In genomic region chr14:104189629-104190335, GRCh38 we compare ENCODE assay signal across 19 cellular contexts. TPM values are rescaled to one million over a fixed set of nuclear protein-coding genes. Genes with fewer than 3 reads are reported as not detected.
DNase-seq lines count a peak whose midpoint lies in the region; ATAC-seq, FAIRE-seq and TF ChIP-seq lines count a peak whose summit lies in the region.
"Had no signal": no experiment of that assay in that cellular context is flagged by ENCODE, and none has a peak within 500 bp of the region (broad histone marks: within the 10 kb centered on the region; RNA-seq: fewer than 3 reads in every experiment).

No MANE protein-coding gene starts in this region.

- H3K27me3 ChIP-seq in GM23338 (ENCODE audit: insufficient read depth) (no peaks in the 10 kb centered on the region), neuronal stem cell (ENCODE audit: control insufficient read depth in 3 of 3, insufficient read depth in 3 of 3, low read depth in 1 of 3, low read length in 3 of 3) (peaks cover 0 to 48% (median 0%) of the 10 kb centered on the region in 3 experiments), uterus (no peaks in the 10 kb centered on the region)
- H3K27me3 ChIP-seq: BLaER1 had no signal

- H2AFZ ChIP-seq in GM23338 (no peak overlapping the region), neuronal stem cell (ENCODE audit: low read length) (no peak overlapping the region)

- H3K27me3 Mint-ChIP-seq in GM23338 (ENCODE audit: insufficient read depth, low read depth, poor library complexity) (peaks cover 12% of the 10 kb centered on the region), endothelial cell (ENCODE audit: unreplicated experiment) (peaks cover 15% of the 10 kb centered on the region), nephron progenitor cell (ENCODE audit: low read depth, poor library complexity) (peaks cover 19% of the 10 kb centered on the region)

- H3K36me3 Mint-ChIP-seq in GM23338 (ENCODE audit: low read depth), result no peaks in the 10 kb centered on the region
- H3K36me3 Mint-ChIP-seq in endothelial cell (ENCODE audit: low read depth, unreplicated experiment), result peaks cover 3% of the 10 kb centered on the region
- no peaks in the 10 kb centered on the region for H3K36me3 Mint-ChIP-seq in nephron progenitor cell (ENCODE audit: low read depth)
- H3K36me3 Mint-ChIP-seq: CD14-positive monocyte; CD4-positive, alpha-beta memory T cell had no signal

- no peak overlapping the region for H2BK5ac ChIP-seq in neuronal stem cell (ENCODE audit: low read length)

- H3K36me3 ChIP-seq in GM23338 (ENCODE audit: insufficient read depth), result no peaks in the 10 kb centered on the region
- H3K36me3 ChIP-seq in neuronal stem cell (replicated peaks in 1 of 2; ENCODE audit: control insufficient read depth in 2 of 2, insufficient read depth in 2 of 2, low read length in 2 of 2), result no peaks in the 10 kb centered on the region
- no peaks in the 10 kb centered on the region for H3K36me3 ChIP-seq in uterus
- H3K36me3 ChIP-seq: BLaER1 had no signal

- no peak overlapping the region for H3K4ac ChIP-seq in neuronal stem cell (ENCODE audit: low read length)

- H2BK15ac ChIP-seq in neuronal stem cell (ENCODE audit: low read length), result no peak overlapping the region

- H3K23ac ChIP-seq in neuronal stem cell (ENCODE audit: low read depth, low read length, poor library complexity), result peak overlapping the region; percentile 80

- TF ChIP-seq CTCF in GM23338 (conservative IDR thresholded peaks at IDR 0.05; ENCODE audit: low read depth in 2 of 2) (no peak), endothelial cell (IDR thresholded peaks at IDR 0.05; ENCODE audit: unreplicated experiment) (no peak), nephron progenitor cell (IDR thresholded peaks at IDR 0.05) (no peak), uterus (IDR thresholded peaks at IDR 0.05) (no peak)

- peak overlapping the region; percentile 75 for H2BK12ac ChIP-seq in neuronal stem cell (ENCODE audit: low read length)

- TF ChIP-seq POLR2A in uterus (IDR thresholded peaks at IDR 0.05), result no peak

- peak overlapping the region; percentile 17 for H4K8ac ChIP-seq in neuronal stem cell (ENCODE audit: low read depth, low read length)

- H4K91ac ChIP-seq in neuronal stem cell (ENCODE audit: low read depth, low read length, poor library complexity), result no peak overlapping the region

- no peaks in the 10 kb centered on the region for H3K79me2 ChIP-seq in GM23338 (replicated peaks; ENCODE audit: insufficient read depth)

- H3K79me1 ChIP-seq in neuronal stem cell (ENCODE audit: low read depth, low read length), result peaks cover 3% of the 10 kb centered on the region

- H3K9me2 ChIP-seq in GM23338 (ENCODE audit: insufficient read depth), result no peaks in the 10 kb centered on the region

- H3K14ac ChIP-seq in neuronal stem cell (ENCODE audit: low read length), result peak overlapping the region; percentile 89

- H3K4me1 Mint-ChIP-seq in GM23338 (peaks cover 3% of the 10 kb centered on the region; the same call in 2 of the 3 replicates), endothelial cell (ENCODE audit: unreplicated experiment) (peaks cover 21% of the 10 kb centered on the region), nephron progenitor cell (peaks cover 11% of the 10 kb centered on the region)
- H3K4me1 Mint-ChIP-seq: CD14-positive monocyte; CD4-positive, alpha-beta memory T cell had no signal

- peak; percentile 68 for FAIRE-seq in HTR-8/SVneo (lab: Jason Lieb, UNC)
- FAIRE-seq: H54, K562 had no signal

- H3K4me1 ChIP-seq in GM23338 (ENCODE audit: insufficient read depth) (no peaks in the 10 kb centered on the region), neuronal stem cell (ENCODE audit: control insufficient read depth in 2 of 2, insufficient read depth in 1 of 2, low read depth in 1 of 2, low read length in 2 of 2) (peaks cover 0 to 1% of the 10 kb centered on the region in 2 donors), uterus (no peaks in the 10 kb centered on the region)

- H3K4me3 ChIP-seq in GM23338 (no peak overlapping the region), neuronal stem cell (ENCODE audit: low read length in 2 of 2) (no peak overlapping the region), uterus (no peak overlapping the region)
- H3K4me3 ChIP-seq: BLaER1, K562 had no signal

- H3K27ac Mint-ChIP-seq in GM23338 (peak overlapping the region; percentile 15; the same call in 1 of the 2 replicates), endothelial cell (ENCODE audit: unreplicated experiment) (peak overlapping the region; percentile 72), nephron progenitor cell (no peak overlapping the region)
- H3K27ac Mint-ChIP-seq: CD14-positive monocyte; CD4-positive, alpha-beta memory T cell had no signal

- H3K9me3 ChIP-seq in neuronal stem cell (replicated peaks in 1 of 2; ENCODE audit: control insufficient read depth in 2 of 2, insufficient read depth in 1 of 2, low read depth in 1 of 2, low read length in 2 of 2), result peaks cover 0 to 4% of the 10 kb centered on the region in 2 donors
- no peaks in the 10 kb centered on the region for H3K9me3 ChIP-seq in uterus
- H3K9me3 ChIP-seq: BLaER1 had no signal

- H4K20me1 ChIP-seq in GM23338 (replicated peaks; ENCODE audit: insufficient read depth), result no peaks in the 10 kb centered on the region
- H4K20me1 ChIP-seq: BLaER1 had no signal

- H3K9me3 Mint-ChIP-seq in GM23338, result no peaks in the 10 kb centered on the region
- no peaks in the 10 kb centered on the region for H3K9me3 Mint-ChIP-seq in endothelial cell (ENCODE audit: unreplicated experiment)
- no peaks in the 10 kb centered on the region for H3K9me3 Mint-ChIP-seq in nephron progenitor cell
- H3K9me3 Mint-ChIP-seq: CD4-positive, alpha-beta memory T cell had no signal

- no peak overlapping the region for H3K4me3 Mint-ChIP-seq in GM23338
- H3K4me3 Mint-ChIP-seq in endothelial cell (ENCODE audit: unreplicated experiment), result no peak overlapping the region
- H3K4me3 Mint-ChIP-seq in nephron progenitor cell, result no peak overlapping the region
- H3K4me3 Mint-ChIP-seq: CD14-positive monocyte; CD4-positive, alpha-beta memory T cell had no signal

- H3F3A ChIP-seq in GM23338 (replicated peaks; ENCODE audit: low read depth), result no peaks in the 10 kb centered on the region

- intact Hi-C loops in uterus (cut with DNase I; ENCODE audit: low total_unique reads), result no loop called here

- H3K4me2 ChIP-seq in GM23338, result no peak overlapping the region
- no peak overlapping the region for H3K4me2 ChIP-seq in neuronal stem cell (ENCODE audit: insufficient read depth, low read length, poor library complexity, severe bottlenecking)

- ATAC-seq in GM23338 (no peak), HG02870 (IDR thresholded peaks at IDR 0.05; ENCODE audit: unreplicated experiment) (no peak)
- ATAC-seq: HCT116, K562 had no signal

- H2BK120ac ChIP-seq in neuronal stem cell (ENCODE audit: low read depth, low read length), result no peak overlapping the region

- H3K18ac ChIP-seq in neuronal stem cell (ENCODE audit: low read length), result peak overlapping the region; percentile 28

- peak overlapping the region; percentile 44 for H3K9ac ChIP-seq in neuronal stem cell (ENCODE audit: low read depth, low read length, poor library complexity)
- H3K9ac ChIP-seq: BLaER1 had no signal

- DNase-seq in GM23338 (ENCODE audit: low spot score) (no peak), HTR-8/SVneo (ENCODE audit: insufficient read length, low spot score) (no peak), endothelial cell (ENCODE audit: low spot score) (no peak), neuronal stem cell (ENCODE audit: low spot score) (no peak), nephron progenitor cell (no peak), uterus (no peak)
- DNase-seq: CD4-positive, alpha-beta memory T cell; DMS153; DMS79 treated with DMSO at 0.1 percent for 48 hours; GF-D8; IMR-90 had no signal

- peak overlapping the region; percentile 2 for H2AK5ac ChIP-seq in neuronal stem cell (ENCODE audit: low read depth, low read length)

- no CpG with 5 or more reads among the region's 24 CpGs for WGBS in neuronal stem cell (ENCODE audit: extremely low coverage in 2 of 2, insufficient read length in 2 of 2, insufficient replicate concordance in 1 of 2), 2 donors

- H3K27ac ChIP-seq in GM23338 (ENCODE audit: low read depth), result no peak overlapping the region
- H3K27ac ChIP-seq in neuronal stem cell (replicated peaks; ENCODE audit: low read length), result no peak overlapping the region
- no peak overlapping the region for H3K27ac ChIP-seq in uterus
- H3K27ac ChIP-seq: BLaER1 had no signal

TF ChIP-seq in GM23338, 12 proteins besides CTCF, POLR2A, EP300 and RAD21 (continues in another document):
- TF ChIP-seq ZNF331 (CRISPR knock-in tag; IDR thresholded peaks at IDR 0.05; ENCODE audit: low read depth), result no peak

RNA-seq across cellular contexts. Expression of gene KIF26A, which starts 51.4 kb away (rescaled TPM):
- 82.9 and 103 TPM in 2 replicates for total RNA-seq in GM23338 (2014; rRNA removed; shearing (Covaris generic))
- 5.6 and 6.4 TPM in 2 replicates for polyA plus RNA-seq in GM23338 (2016; fragmentation: Nextera tagmentation; extraction: Ambion mirVana)
- total RNA-seq in endothelial cell (ENCODE audit: unreplicated experiment), result 96.9 TPM
- 14.6 TPM for polyA plus RNA-seq in neuronal stem cell (2013, experiment 1 of 2)
- 14.0 TPM for polyA plus RNA-seq in neuronal stem cell (2013, experiment 2 of 2)
- 10 to 100 TPM in 1 of 4 donors, 1 to 10 TPM in 3; 4.1 to 10.5 (median 7.5) TPM for total RNA-seq in uterus
- total RNA-seq: HT-29, IMR-90 had no signal
- polyA plus RNA-seq: AG04450, CD14-positive monocyte, IMR-90, K562 had no signal
